ENCODE assay signal across 20 cellular contexts in genomic region chr5:31825775-31826068, GRCh38.
DNase-seq lines count a peak whose midpoint lies in the region; ATAC-seq and TF ChIP-seq lines count a peak whose summit lies in the region.
"Had no signal": no experiment of that assay in that cellular context is flagged by ENCODE, and none has a peak within 500 bp of the region (broad histone marks: within the 10 kb centered on the region; RNA-seq: fewer than 3 reads in every experiment).

No MANE protein-coding gene starts in this region.

- no peak; the same call in 2 of the 3 replicates for ATAC-seq in GM23338
- ATAC-seq in Panc1: peak; percentile 42; the same call in 1 of the 2 replicates
- no peak for ATAC-seq in stimulated activated naive B cell treated with anti-CD40 and anti-IgM and Interleukin-4, amounts not matched to agents 10 μg/mL and 1 μg/mL and 100 μg/mL, for 72 hours (replicated peaks)
- no peak for ATAC-seq in activated T-helper 17 cell treated with anti-CD3 and anti-CD28 coated beads, Interleukin-2, amount 50 U/mL, for 72 hours (replicated peaks)
- ATAC-seq: activated CD4-positive, CD25-positive, alpha-beta regulatory T cell treated with anti-CD3 and anti-CD28 coated beads, Interleukin-2, amount 50 U/mL, for 24 hours had no signal

- H3K4me3 ChIP-seq in GM23338 (no peak overlapping the region), Panc1 (ENCODE audit: low read depth in 2 of 2, low read length in 2 of 2) (no peak overlapping the region), neural progenitor cell (no peak overlapping the region)
- H3K4me3 ChIP-seq: dorsolateral prefrontal cortex, esophagus squamous epithelium, Peyer's patch, right lobe of liver, SJCRH30 had no signal

- intact Hi-C loops in Panc1 (cut with micrococcal nuclease; ENCODE audit: unreplicated experiment): loop anchor here (1.0 to 2.0 kb wide), 2 partner anchors 251 to 267 kb away; no protein-coding TSS in a partner anchor

- H2AFZ ChIP-seq in GM23338: no peak overlapping the region
- H2AFZ ChIP-seq in neural progenitor cell (replicated peaks): no peak overlapping the region

- in situ Hi-C loops in Panc1 (cut with HindIII; ENCODE audit: low pct_unique_long_range_greater_than_20kb, low sequenced_read_pairs): no loop called here

- H3K36me3 ChIP-seq in GM23338 (ENCODE audit: insufficient read depth) (no peaks in the 10 kb centered on the region), Panc1 (ENCODE audit: control insufficient read depth, insufficient read depth, low read length) (no peaks in the 10 kb centered on the region), neural progenitor cell (no peaks in the 10 kb centered on the region)
- H3K36me3 ChIP-seq: BE2C, brain microvascular endothelial cell, esophagus squamous epithelium, Peyer's patch, right lobe of liver, SJCRH30 had no signal

- H3K9me2 ChIP-seq in GM23338 (ENCODE audit: insufficient read depth): no peaks in the 10 kb centered on the region

- H3K4me2 ChIP-seq in GM23338 (no peak overlapping the region), neural progenitor cell (no peak overlapping the region)

- TF ChIP-seq CTCF in C4-2B (conservative IDR thresholded peaks at IDR 0.05) (peak; percentile 52), GM23338 (conservative IDR thresholded peaks at IDR 0.05; ENCODE audit: low read depth in 2 of 2) (no peak), Panc1 (IDR thresholded peaks at IDR 0.05) (no peak; the same call in 1 of the 2 replicates), neural progenitor cell (IDR thresholded peaks at IDR 0.05) (no peak)

- H3K4me3 Mint-ChIP-seq in GM23338 (no peak overlapping the region), immature natural killer cell (peak overlapping the region in 1 of 5 donors; percentile 8), neural progenitor cell (no peak overlapping the region)
- no peak overlapping the region for H3K4me3 Mint-ChIP-seq in stimulated activated naive B cell treated with anti-CD40 and anti-IgM and Interleukin-4, amounts not matched to agents 10 μg/mL and 1 μg/mL and 100 μg/mL, for 72 hours
- H3K4me3 Mint-ChIP-seq in activated T-helper 17 cell treated with anti-CD3 and anti-CD28 coated beads, Interleukin-2, amount 50 U/mL, for 72 hours: no peak overlapping the region

- H3K9me3 ChIP-seq in Panc1 (ENCODE audit: control insufficient read depth, insufficient read depth, low read depth, low read length) (no peaks in the 10 kb centered on the region), neural progenitor cell (ENCODE audit: low read depth) (peaks cover 7% of the 10 kb centered on the region)
- H3K9me3 ChIP-seq: BE2C, right lobe of liver, SJCRH30 had no signal

- POLR2A ChIA-PET in Panc1 (lab: Charles Lee): interaction anchor here (0.6 kb wide), 1 partner anchor 33 kb away, joined by 5 read pairs; no protein-coding TSS in a partner anchor

- no TSS peak for BruUV-seq in Panc1 (replicated peaks; lab: Mats Ljungman, UMichigan)

- no peak overlapping the region for H3K9ac ChIP-seq in neural progenitor cell

- no peaks in the 10 kb centered on the region for H3K79me2 ChIP-seq in GM23338 (replicated peaks; ENCODE audit: insufficient read depth)
- H3K79me2 ChIP-seq in neural progenitor cell (ENCODE audit: low read depth): no peaks in the 10 kb centered on the region

- H3K27ac Mint-ChIP-seq in GM23338: no peak overlapping the region
- no peak overlapping the region for H3K27ac Mint-ChIP-seq in immature natural killer cell
- H3K27ac Mint-ChIP-seq in stimulated activated naive B cell treated with anti-CD40 and anti-IgM and Interleukin-4, amounts not matched to agents 10 μg/mL and 1 μg/mL and 100 μg/mL, for 72 hours: no peak overlapping the region
- H3K27ac Mint-ChIP-seq in activated T-helper 17 cell treated with anti-CD3 and anti-CD28 coated beads, Interleukin-2, amount 50 U/mL, for 72 hours: no peak overlapping the region
- no peak overlapping the region for H3K27ac Mint-ChIP-seq in neural progenitor cell

- H3K27me3 Mint-ChIP-seq in GM23338 (ENCODE audit: insufficient read depth, low read depth, poor library complexity) (peaks cover 2% of the 10 kb centered on the region), immature natural killer cell (ENCODE audit: low read depth in 3 of 3) (peaks cover 3 to 9% (median 3%) of the 10 kb centered on the region in 3 donors), neural progenitor cell (ENCODE audit: insufficient read depth, low read depth) (no peaks in the 10 kb centered on the region)
- peaks cover 15 to 16% of the 10 kb centered on the region in 2 donors for H3K27me3 Mint-ChIP-seq in stimulated activated naive B cell treated with anti-CD40 and anti-IgM and Interleukin-4, amounts not matched to agents 10 μg/mL and 1 μg/mL and 100 μg/mL, for 72 hours
- H3K27me3 Mint-ChIP-seq in activated T-helper 17 cell treated with anti-CD3 and anti-CD28 coated beads, Interleukin-2, amount 50 U/mL, for 72 hours: peaks cover 11% of the 10 kb centered on the region

- H3K36me3 Mint-ChIP-seq in GM23338 (ENCODE audit: low read depth) (peaks cover 11% of the 10 kb centered on the region; the same call in 2 of the 3 replicates), immature natural killer cell (peaks cover 0 to 4% (median 3%) of the 10 kb centered on the region in 3 donors), neural progenitor cell (no peaks in the 10 kb centered on the region)
- H3K36me3 Mint-ChIP-seq in stimulated activated naive B cell treated with anti-CD40 and anti-IgM and Interleukin-4, amounts not matched to agents 10 μg/mL and 1 μg/mL and 100 μg/mL, for 72 hours: peaks cover 0 to 3% of the 10 kb centered on the region in 2 donors
- no peaks in the 10 kb centered on the region for H3K36me3 Mint-ChIP-seq in activated T-helper 17 cell treated with anti-CD3 and anti-CD28 coated beads, Interleukin-2, amount 50 U/mL, for 72 hours (ENCODE audit: low read depth)

- H3K27ac ChIP-seq in C4-2B (no peak overlapping the region), GM23338 (ENCODE audit: low read depth) (peak overlapping the region; percentile 53; the same call in 1 of the 2 replicates), Panc1 (ENCODE audit: low read length) (no peak overlapping the region), neural progenitor cell (no peak overlapping the region)
- H3K27ac ChIP-seq: brain microvascular endothelial cell, esophagus squamous epithelium, foreskin keratinocyte, Peyer's patch, right lobe of liver, SJCRH30 had no signal

- H4K20me1 ChIP-seq in GM23338 (replicated peaks; ENCODE audit: insufficient read depth) (no peaks in the 10 kb centered on the region), neural progenitor cell (ENCODE audit: low read depth) (no peaks in the 10 kb centered on the region)

- CTCF ChIA-PET in Panc1 (lab: Charles Lee): interaction anchor here (0.6 to 3.2 kb wide), 4 partner anchors 63 to 267 kb away, joined by 3 to 17 read pairs (median 5); no protein-coding TSS in a partner anchor

- H3K27me3 ChIP-seq in GM23338 (ENCODE audit: insufficient read depth) (no peaks in the 10 kb centered on the region), Panc1 (ENCODE audit: control insufficient read depth, insufficient read depth, low read length) (peaks cover 15% of the 10 kb centered on the region), neural progenitor cell (no peaks in the 10 kb centered on the region)
- H3K27me3 ChIP-seq: BE2C, dorsolateral prefrontal cortex, esophagus squamous epithelium, foreskin keratinocyte, Peyer's patch, right lobe of liver, SJCRH30 had no signal

- H3K4me1 ChIP-seq in GM23338 (ENCODE audit: insufficient read depth) (no peaks in the 10 kb centered on the region), Panc1 (ENCODE audit: control insufficient read depth, insufficient read depth, low read length) (no peaks in the 10 kb centered on the region), neural progenitor cell (no peaks in the 10 kb centered on the region)
- H3K4me1 ChIP-seq: foreskin keratinocyte, Peyer's patch, right lobe of liver, SJCRH30 had no signal

- DNase-seq in GM23338 (ENCODE audit: low spot score) (no peak), Panc1 (ENCODE audit: low read depth, low spot score) (no peak), immature natural killer cell (peak in 2 of 3 donors; percentile 16 to 32), NCI-H2107 treated with DMSO at 0.1 percent for 48 hours (lab: John Stamatoyannopoulos, UW; ENCODE audit: unreplicated experiment) (no peak), neural progenitor cell (ENCODE audit: low spot score) (no peak)
- DNase-seq in stimulated activated naive B cell treated with anti-CD40 and anti-IgM and Interleukin-4, amounts not matched to agents 10 μg/mL and 1 μg/mL and 100 μg/mL, for 72 hours: no peak
- DNase-seq: activated naive CD4-positive, alpha-beta T cell treated with Interleukin-2 at 50 U/mL for 16 hours; esophagus squamous epithelium; left ventricle myocardium superior; NK-92 treated with Interleukin-12 subunit alpha and Interleukin-12 subunit beta, amount 100 ng/mL, for 24 hours had no signal

- H3K9me3 Mint-ChIP-seq in GM23338 (peaks cover 18% of the 10 kb centered on the region), immature natural killer cell (peaks cover 0 to 13% (median 3%) of the 10 kb centered on the region in 6 donors), neural progenitor cell (peaks cover 14% of the 10 kb centered on the region)
- peaks cover 5 to 8% of the 10 kb centered on the region in 2 donors for H3K9me3 Mint-ChIP-seq in stimulated activated naive B cell treated with anti-CD40 and anti-IgM and Interleukin-4, amounts not matched to agents 10 μg/mL and 1 μg/mL and 100 μg/mL, for 72 hours
- no peaks in the 10 kb centered on the region for H3K9me3 Mint-ChIP-seq in activated T-helper 17 cell treated with anti-CD3 and anti-CD28 coated beads, Interleukin-2, amount 50 U/mL, for 72 hours

- no peaks in the 10 kb centered on the region for H3F3A ChIP-seq in GM23338 (replicated peaks; ENCODE audit: low read depth)
- H3F3A ChIP-seq in neural progenitor cell (ENCODE audit: low read depth): no peaks in the 10 kb centered on the region

- peaks cover 9% of the 10 kb centered on the region; the same call in 2 of the 3 replicates for H3K4me1 Mint-ChIP-seq in GM23338
- H3K4me1 Mint-ChIP-seq in immature natural killer cell: peaks cover 4 to 11% of the 10 kb centered on the region in 2 donors
- H3K4me1 Mint-ChIP-seq in stimulated activated naive B cell treated with anti-CD40 and anti-IgM and Interleukin-4, amounts not matched to agents 10 μg/mL and 1 μg/mL and 100 μg/mL, for 72 hours: peaks cover 0 to 2% of the 10 kb centered on the region in 2 donors
- H3K4me1 Mint-ChIP-seq in activated T-helper 17 cell treated with anti-CD3 and anti-CD28 coated beads, Interleukin-2, amount 50 U/mL, for 72 hours: no peaks in the 10 kb centered on the region
- peaks cover 3% of the 10 kb centered on the region for H3K4me1 Mint-ChIP-seq in neural progenitor cell

Comparison
In these comparisons a context has a peak if more than half of its experiments do, and no peak if none do; other contexts are left out.
1. DNase-seq: peak in immature natural killer cell (2 of 3); none in GM23338 (single experiment), Panc1 (single experiment), stimulated activated naive B cell treated with anti-CD40 and anti-IgM and Interleukin-4, amounts not matched to agents 10 μg/mL and 1 μg/mL and 100 μg/mL, for 72 hours (single experiment), NCI-H2107 treated with DMSO at 0.1 percent for 48 hours (single experiment) and neural progenitor cell (single experiment).